In genomic region chr2:88624477-88624876, GRCh38 we compare ENCODE assay signal across 1 cellular context.
TF ChIP-seq lines count a peak whose summit lies in the region.

No MANE protein-coding gene starts in this region.

TF ChIP-seq in H1, 55 proteins besides CTCF, POLR2A, EP300 and RAD21:
- TF ChIP-seq MAX (IDR thresholded peaks at IDR 0.05) (no peak), CHD7 (IDR thresholded peaks at IDR 0.05; ENCODE audit: insufficient replicate concordance, low read length) (no peak), CREB1 (IDR thresholded peaks at IDR 0.05) (no peak), RXRA (IDR thresholded peaks at IDR 0.05; ENCODE audit: insufficient read depth, low read depth, low read length) (no peak), SAP30 (IDR thresholded peaks at IDR 0.05; ENCODE audit: insufficient read depth, insufficient replicate concordance, low read length) (no peak), KDM5A (IDR thresholded peaks at IDR 0.05; ENCODE audit: low read length) (no peak), GABPA (IDR thresholded peaks at IDR 0.05; ENCODE audit: borderline replicate concordance, insufficient read depth, low read length) (no peak), TCF12 (IDR thresholded peaks at IDR 0.05; ENCODE audit: low read depth, low read length) (no peak), TAF7 (optimal IDR thresholded peaks at IDR 0.05; ENCODE audit: borderline replicate concordance, low read depth, low read length) (no peak)
